In genomic region chr4:109981936-109982335, GRCh38 we compare ENCODE assay signal across 8 cellular contexts.
"Had no signal": no experiment of that assay in that cellular context is flagged by ENCODE, and none has a peak within 500 bp of the region (broad histone marks: within the 10 kb centered on the region; RNA-seq: fewer than 3 reads in every experiment).

No MANE protein-coding gene starts in this region.

- H3K4me3 ChIP-seq: GM12878 had no signal

- ATAC-seq: GM12878 had no signal

- DNase-seq: GDM1, GF-D8 had no signal

- FAIRE-seq: G401.6, GM12878, GM12891, GM12892, GM18507, GM19239 had no signal
